Comparison of ENCODE assay signal across 1 cellular context in the genomic region with DNA sequence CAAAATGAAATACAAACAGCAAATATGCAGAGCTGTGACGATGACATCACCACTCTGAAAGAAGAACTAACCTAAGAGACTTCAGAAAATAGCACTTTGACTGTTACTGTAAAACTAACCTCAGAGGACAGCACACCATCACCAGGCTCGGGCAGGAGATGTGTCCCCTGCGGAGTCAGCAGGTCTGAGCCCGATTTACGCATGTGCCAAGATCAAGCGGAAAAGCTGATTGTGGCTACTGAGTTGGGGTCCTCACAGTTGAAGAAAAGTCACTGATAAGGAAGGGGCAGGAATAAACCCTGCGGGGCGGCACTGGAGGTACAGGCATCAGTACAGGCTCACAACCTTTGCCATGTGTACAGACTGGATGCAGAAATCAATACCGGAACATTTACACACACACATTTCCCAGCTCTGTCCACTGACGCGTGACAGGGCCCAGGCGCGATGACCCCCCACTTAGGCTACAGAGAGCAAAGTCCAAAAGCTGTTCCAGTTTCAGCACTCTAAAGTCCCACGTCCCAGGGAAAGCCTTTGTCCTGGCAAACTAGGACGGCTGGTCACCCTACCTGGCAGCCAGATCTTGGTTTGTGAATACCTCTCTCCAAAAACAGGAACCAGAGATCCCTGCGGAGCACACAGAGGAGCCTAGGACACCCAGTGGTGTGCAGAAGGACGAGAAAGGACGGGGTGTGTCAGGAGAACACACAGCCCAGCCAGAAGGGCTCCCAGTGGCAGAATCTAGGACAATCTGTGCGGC.
TF ChIP-seq lines count a peak whose summit lies in the region.

No MANE protein-coding gene starts in this region.

TF ChIP-seq in HepG2, 621 proteins besides CTCF, POLR2A, EP300 and RAD21 (continued from another document and continues in another):
- TF ChIP-seq, protein P1, sequence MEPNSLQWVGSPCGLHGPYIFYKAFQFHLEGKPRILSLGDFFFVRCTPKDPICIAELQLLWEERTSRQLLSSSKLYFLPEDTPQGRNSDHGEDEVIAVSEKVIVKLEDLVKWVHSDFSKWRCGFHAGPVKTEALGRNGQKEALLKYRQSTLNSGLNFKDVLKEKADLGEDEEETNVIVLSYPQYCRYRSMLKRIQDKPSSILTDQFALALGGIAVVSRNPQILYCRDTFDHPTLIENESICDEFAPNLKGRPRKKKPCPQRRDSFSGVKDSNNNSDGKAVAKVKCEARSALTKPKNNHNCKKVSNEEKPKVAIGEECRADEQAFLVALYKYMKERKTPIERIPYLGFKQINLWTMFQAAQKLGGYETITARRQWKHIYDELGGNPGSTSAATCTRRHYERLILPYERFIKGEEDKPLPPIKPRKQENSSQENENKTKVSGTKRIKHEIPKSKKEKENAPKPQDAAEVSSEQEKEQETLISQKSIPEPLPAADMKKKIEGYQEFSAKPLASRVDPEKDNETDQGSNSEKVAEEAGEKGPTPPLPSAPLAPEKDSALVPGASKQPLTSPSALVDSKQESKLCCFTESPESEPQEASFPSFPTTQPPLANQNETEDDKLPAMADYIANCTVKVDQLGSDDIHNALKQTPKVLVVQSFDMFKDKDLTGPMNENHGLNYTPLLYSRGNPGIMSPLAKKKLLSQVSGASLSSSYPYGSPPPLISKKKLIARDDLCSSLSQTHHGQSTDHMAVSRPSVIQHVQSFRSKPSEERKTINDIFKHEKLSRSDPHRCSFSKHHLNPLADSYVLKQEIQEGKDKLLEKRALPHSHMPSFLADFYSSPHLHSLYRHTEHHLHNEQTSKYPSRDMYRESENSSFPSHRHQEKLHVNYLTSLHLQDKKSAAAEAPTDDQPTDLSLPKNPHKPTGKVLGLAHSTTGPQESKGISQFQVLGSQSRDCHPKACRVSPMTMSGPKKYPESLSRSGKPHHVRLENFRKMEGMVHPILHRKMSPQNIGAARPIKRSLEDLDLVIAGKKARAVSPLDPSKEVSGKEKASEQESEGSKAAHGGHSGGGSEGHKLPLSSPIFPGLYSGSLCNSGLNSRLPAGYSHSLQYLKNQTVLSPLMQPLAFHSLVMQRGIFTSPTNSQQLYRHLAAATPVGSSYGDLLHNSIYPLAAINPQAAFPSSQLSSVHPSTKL (CRISPR knock-in tag; IDR thresholded peaks at IDR 0.05) = peak; percentile 95
- peak; percentile 79; the same call in 1 of the 2 replicates for TF ChIP-seq TGIF2 (CRISPR knock-in tag; IDR thresholded peaks at IDR 0.05)
- TF ChIP-seq GZF1 (CRISPR knock-in tag; IDR thresholded peaks at IDR 0.05) = no peak; the same call in 1 of the 2 replicates
- TF ChIP-seq ZNF562 (CRISPR knock-in tag; IDR thresholded peaks at IDR 0.05; ENCODE audit: borderline replicate concordance) = no peak
- no peak for TF ChIP-seq ZNF24 (IDR thresholded peaks at IDR 0.05)
- TF ChIP-seq ZNF678 (CRISPR knock-in tag; IDR thresholded peaks at IDR 0.05) = no peak
- peak; percentile 62; the same call in 1 of the 2 replicates for TF ChIP-seq JUNB (CRISPR knock-in tag; IDR thresholded peaks at IDR 0.05; ENCODE audit: borderline replicate concordance)
- TF ChIP-seq, protein P2, sequence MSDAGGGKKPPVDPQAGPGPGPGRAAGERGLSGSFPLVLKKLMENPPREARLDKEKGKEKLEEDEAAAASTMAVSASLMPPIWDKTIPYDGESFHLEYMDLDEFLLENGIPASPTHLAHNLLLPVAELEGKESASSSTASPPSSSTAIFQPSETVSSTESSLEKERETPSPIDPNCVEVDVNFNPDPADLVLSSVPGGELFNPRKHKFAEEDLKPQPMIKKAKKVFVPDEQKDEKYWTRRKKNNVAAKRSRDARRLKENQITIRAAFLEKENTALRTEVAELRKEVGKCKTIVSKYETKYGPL (CRISPR knock-in tag; IDR thresholded peaks at IDR 0.05) = 0 out of 2 replicates have a peak, but pooled peaks have one; percentile 61
- peak; percentile 54; the same call in 1 of the 2 replicates for TF ChIP-seq GATA4 (IDR thresholded peaks at IDR 0.05; ENCODE audit: borderline replicate concordance, low read depth)
- TF ChIP-seq, protein P3, sequence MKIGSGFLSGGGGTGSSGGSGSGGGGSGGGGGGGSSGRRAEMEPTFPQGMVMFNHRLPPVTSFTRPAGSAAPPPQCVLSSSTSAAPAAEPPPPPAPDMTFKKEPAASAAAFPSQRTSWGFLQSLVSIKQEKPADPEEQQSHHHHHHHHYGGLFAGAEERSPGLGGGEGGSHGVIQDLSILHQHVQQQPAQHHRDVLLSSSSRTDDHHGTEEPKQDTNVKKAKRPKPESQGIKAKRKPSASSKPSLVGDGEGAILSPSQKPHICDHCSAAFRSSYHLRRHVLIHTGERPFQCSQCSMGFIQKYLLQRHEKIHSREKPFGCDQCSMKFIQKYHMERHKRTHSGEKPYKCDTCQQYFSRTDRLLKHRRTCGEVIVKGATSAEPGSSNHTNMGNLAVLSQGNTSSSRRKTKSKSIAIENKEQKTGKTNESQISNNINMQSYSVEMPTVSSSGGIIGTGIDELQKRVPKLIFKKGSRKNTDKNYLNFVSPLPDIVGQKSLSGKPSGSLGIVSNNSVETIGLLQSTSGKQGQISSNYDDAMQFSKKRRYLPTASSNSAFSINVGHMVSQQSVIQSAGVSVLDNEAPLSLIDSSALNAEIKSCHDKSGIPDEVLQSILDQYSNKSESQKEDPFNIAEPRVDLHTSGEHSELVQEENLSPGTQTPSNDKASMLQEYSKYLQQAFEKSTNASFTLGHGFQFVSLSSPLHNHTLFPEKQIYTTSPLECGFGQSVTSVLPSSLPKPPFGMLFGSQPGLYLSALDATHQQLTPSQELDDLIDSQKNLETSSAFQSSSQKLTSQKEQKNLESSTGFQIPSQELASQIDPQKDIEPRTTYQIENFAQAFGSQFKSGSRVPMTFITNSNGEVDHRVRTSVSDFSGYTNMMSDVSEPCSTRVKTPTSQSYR (CRISPR knock-in tag; IDR thresholded peaks at IDR 0.05; ENCODE audit: borderline replicate concordance) = peak; percentile 89; the same call in 1 of the 2 replicates
- TF ChIP-seq TCF12 (IDR thresholded peaks at IDR 0.05) = no peak
- peak; percentile 84 for TF ChIP-seq TCF12 (CRISPR knock-in tag; IDR thresholded peaks at IDR 0.05)
- TF ChIP-seq SNAI1 (CRISPR knock-in tag; IDR thresholded peaks at IDR 0.05; ENCODE audit: borderline replicate concordance) = no peak
- TF ChIP-seq WIZ (CRISPR knock-in tag; IDR thresholded peaks at IDR 0.05) = no peak
- TF ChIP-seq ZNF468 (CRISPR knock-in tag; IDR thresholded peaks at IDR 0.05) = no peak
- TF ChIP-seq ZSCAN31 (CRISPR knock-in tag; IDR thresholded peaks at IDR 0.05; ENCODE audit: low read depth) = peak; percentile 79; the same call in 1 of the 2 replicates
- peak; percentile 96 for TF ChIP-seq TBX2 (CRISPR knock-in tag; IDR thresholded peaks at IDR 0.05; ENCODE audit: borderline replicate concordance)
- TF ChIP-seq, protein P4, sequence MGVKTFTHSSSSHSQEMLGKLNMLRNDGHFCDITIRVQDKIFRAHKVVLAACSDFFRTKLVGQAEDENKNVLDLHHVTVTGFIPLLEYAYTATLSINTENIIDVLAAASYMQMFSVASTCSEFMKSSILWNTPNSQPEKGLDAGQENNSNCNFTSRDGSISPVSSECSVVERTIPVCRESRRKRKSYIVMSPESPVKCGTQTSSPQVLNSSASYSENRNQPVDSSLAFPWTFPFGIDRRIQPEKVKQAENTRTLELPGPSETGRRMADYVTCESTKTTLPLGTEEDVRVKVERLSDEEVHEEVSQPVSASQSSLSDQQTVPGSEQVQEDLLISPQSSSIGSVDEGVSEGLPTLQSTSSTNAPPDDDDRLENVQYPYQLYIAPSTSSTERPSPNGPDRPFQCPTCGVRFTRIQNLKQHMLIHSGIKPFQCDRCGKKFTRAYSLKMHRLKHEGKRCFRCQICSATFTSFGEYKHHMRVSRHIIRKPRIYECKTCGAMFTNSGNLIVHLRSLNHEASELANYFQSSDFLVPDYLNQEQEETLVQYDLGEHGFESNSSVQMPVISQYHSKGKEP (CRISPR knock-in tag; IDR thresholded peaks at IDR 0.05) = peak; percentile 44; the same call in 1 of the 2 replicates
- peak; percentile 95 for TF ChIP-seq KDM6A (CRISPR knock-in tag; IDR thresholded peaks at IDR 0.05; ENCODE audit: low read depth)
- no peak for TF ChIP-seq MBD4 (IDR thresholded peaks at IDR 0.05; ENCODE audit: borderline replicate concordance, low read length)
- TF ChIP-seq, protein P5, sequence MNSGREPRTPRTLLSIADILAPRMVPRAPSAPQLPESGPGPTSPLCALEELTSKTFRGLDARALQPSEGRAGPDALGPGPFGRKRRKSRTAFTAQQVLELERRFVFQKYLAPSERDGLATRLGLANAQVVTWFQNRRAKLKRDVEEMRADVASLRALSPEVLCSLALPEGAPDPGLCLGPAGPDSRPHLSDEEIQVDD (CRISPR knock-in tag; IDR thresholded peaks at IDR 0.05; ENCODE audit: borderline replicate concordance) = no peak; the same call in 1 of the 2 replicates
- peak; percentile 97 for TF ChIP-seq ZBTB20 (CRISPR knock-in tag; IDR thresholded peaks at IDR 0.05; ENCODE audit: borderline replicate concordance, low read depth)
- peak; percentile 68; the same call in 1 of the 2 replicates for TF ChIP-seq ZNF749 (CRISPR knock-in tag; IDR thresholded peaks at IDR 0.05; ENCODE audit: borderline replicate concordance)
- peak; percentile 87 for TF ChIP-seq ZNF501 (CRISPR knock-in tag; IDR thresholded peaks at IDR 0.05)
- no peak; the same call in 1 of the 2 replicates for TF ChIP-seq KLF15 (CRISPR knock-in tag; IDR thresholded peaks at IDR 0.05; ENCODE audit: borderline replicate concordance)
- peak; percentile 99 for TF ChIP-seq ZBTB7A (CRISPR knock-in tag; IDR thresholded peaks at IDR 0.05)
- TF ChIP-seq, protein P6, sequence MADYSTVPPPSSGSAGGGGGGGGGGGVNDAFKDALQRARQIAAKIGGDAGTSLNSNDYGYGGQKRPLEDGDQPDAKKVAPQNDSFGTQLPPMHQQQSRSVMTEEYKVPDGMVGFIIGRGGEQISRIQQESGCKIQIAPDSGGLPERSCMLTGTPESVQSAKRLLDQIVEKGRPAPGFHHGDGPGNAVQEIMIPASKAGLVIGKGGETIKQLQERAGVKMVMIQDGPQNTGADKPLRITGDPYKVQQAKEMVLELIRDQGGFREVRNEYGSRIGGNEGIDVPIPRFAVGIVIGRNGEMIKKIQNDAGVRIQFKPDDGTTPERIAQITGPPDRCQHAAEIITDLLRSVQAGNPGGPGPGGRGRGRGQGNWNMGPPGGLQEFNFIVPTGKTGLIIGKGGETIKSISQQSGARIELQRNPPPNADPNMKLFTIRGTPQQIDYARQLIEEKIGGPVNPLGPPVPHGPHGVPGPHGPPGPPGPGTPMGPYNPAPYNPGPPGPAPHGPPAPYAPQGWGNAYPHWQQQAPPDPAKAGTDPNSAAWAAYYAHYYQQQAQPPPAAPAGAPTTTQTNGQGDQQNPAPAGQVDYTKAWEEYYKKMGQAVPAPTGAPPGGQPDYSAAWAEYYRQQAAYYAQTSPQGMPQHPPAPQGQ (CRISPR knock-in tag; IDR thresholded peaks at IDR 0.05; ENCODE audit: borderline replicate concordance) = peak; percentile 30; the same call in 1 of the 2 replicates
- TF ChIP-seq KDM5B (CRISPR knock-in tag; IDR thresholded peaks at IDR 0.05; ENCODE audit: borderline replicate concordance) = peak; percentile 70; the same call in 1 of the 2 replicates
- no peak for TF ChIP-seq PLRG1 (conservative IDR thresholded peaks at IDR 0.05)
- TF ChIP-seq RORA (CRISPR knock-in tag; IDR thresholded peaks at IDR 0.05) = peak; percentile 94; the same call in 1 of the 2 replicates
- TF ChIP-seq, protein P7, sequence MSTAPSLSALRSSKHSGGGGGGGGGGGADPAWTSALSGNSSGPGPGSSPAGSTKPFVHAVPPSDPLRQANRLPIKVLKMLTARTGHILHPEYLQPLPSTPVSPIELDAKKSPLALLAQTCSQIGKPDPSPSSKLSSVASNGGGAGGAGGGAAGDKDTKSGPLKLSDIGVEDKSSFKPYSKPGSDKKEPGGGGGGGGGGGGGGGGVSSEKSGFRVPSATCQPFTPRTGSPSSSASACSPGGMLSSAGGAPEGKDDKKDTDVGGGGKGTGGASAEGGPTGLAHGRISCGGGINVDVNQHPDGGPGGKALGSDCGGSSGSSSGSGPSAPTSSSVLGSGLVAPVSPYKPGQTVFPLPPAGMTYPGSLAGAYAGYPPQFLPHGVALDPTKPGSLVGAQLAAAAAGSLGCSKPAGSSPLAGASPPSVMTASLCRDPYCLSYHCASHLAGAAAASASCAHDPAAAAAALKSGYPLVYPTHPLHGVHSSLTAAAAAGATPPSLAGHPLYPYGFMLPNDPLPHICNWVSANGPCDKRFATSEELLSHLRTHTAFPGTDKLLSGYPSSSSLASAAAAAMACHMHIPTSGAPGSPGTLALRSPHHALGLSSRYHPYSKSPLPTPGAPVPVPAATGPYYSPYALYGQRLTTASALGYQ (CRISPR knock-in tag; IDR thresholded peaks at IDR 0.05) = peak; percentile 87
- TF ChIP-seq ZNF17 (CRISPR knock-in tag; IDR thresholded peaks at IDR 0.05) = no peak
- TF ChIP-seq SCMH1 (CRISPR knock-in tag; IDR thresholded peaks at IDR 0.05; ENCODE audit: borderline replicate concordance) = no peak
- peak; percentile 72 for TF ChIP-seq ZFP1 (CRISPR knock-in tag; IDR thresholded peaks at IDR 0.05)
- TF ChIP-seq ZNF253 (CRISPR knock-in tag; IDR thresholded peaks at IDR 0.05; ENCODE audit: borderline replicate concordance) = 0 out of 2 replicates have a peak, but pooled peaks have one; percentile 52
- peak; percentile 98 for TF ChIP-seq ETV5 (CRISPR knock-in tag; IDR thresholded peaks at IDR 0.05; ENCODE audit: borderline replicate concordance)
- TF ChIP-seq SMAD1 (CRISPR knock-in tag; IDR thresholded peaks at IDR 0.05; ENCODE audit: borderline replicate concordance, low read depth) = no peak
- TF ChIP-seq, protein P8, sequence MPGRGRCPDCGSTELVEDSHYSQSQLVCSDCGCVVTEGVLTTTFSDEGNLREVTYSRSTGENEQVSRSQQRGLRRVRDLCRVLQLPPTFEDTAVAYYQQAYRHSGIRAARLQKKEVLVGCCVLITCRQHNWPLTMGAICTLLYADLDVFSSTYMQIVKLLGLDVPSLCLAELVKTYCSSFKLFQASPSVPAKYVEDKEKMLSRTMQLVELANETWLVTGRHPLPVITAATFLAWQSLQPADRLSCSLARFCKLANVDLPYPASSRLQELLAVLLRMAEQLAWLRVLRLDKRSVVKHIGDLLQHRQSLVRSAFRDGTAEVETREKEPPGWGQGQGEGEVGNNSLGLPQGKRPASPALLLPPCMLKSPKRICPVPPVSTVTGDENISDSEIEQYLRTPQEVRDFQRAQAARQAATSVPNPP (CRISPR knock-in tag; IDR thresholded peaks at IDR 0.05) = peak; percentile 87
- no peak for TF ChIP-seq TCF7L2 (IDR thresholded peaks at IDR 0.05; ENCODE audit: low read depth, low read length)
- TF ChIP-seq, protein P9, sequence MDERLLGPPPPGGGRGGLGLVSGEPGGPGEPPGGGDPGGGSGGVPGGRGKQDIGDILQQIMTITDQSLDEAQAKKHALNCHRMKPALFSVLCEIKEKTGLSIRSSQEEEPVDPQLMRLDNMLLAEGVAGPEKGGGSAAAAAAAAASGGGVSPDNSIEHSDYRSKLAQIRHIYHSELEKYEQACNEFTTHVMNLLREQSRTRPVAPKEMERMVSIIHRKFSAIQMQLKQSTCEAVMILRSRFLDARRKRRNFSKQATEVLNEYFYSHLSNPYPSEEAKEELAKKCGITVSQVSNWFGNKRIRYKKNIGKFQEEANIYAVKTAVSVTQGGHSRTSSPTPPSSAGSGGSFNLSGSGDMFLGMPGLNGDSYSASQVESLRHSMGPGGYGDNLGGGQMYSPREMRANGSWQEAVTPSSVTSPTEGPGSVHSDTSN (CRISPR knock-in tag; IDR thresholded peaks at IDR 0.05) = no peak
- TF ChIP-seq ZNF709 (CRISPR knock-in tag; IDR thresholded peaks at IDR 0.05) = peak; percentile 92
- TF ChIP-seq CREB1 (IDR thresholded peaks at IDR 0.05) = peak; percentile 63
- TF ChIP-seq CREB1 (CRISPR knock-in tag; IDR thresholded peaks at IDR 0.05) = peak; percentile 86
- no peak for TF ChIP-seq EZH2 (conservative IDR thresholded peaks at IDR 0.05; ENCODE audit: low read depth, low read length)
- TF ChIP-seq RELA (CRISPR knock-in tag; IDR thresholded peaks at IDR 0.05) = no peak
- peak; percentile 50; the same call in 1 of the 2 replicates for TF ChIP-seq ZKSCAN1 (IDR thresholded peaks at IDR 0.05; ENCODE audit: low read length)
- TF ChIP-seq KMT2B (CRISPR knock-in tag; IDR thresholded peaks at IDR 0.05) = peak; percentile 78; the same call in 1 of the 2 replicates
- peak; percentile 86; the same call in 1 of the 2 replicates for TF ChIP-seq ZNF766 (CRISPR knock-in tag; IDR thresholded peaks at IDR 0.05; ENCODE audit: borderline replicate concordance)
